7 cellular contexts compared by ENCODE assay signal in the genomic region with DNA sequence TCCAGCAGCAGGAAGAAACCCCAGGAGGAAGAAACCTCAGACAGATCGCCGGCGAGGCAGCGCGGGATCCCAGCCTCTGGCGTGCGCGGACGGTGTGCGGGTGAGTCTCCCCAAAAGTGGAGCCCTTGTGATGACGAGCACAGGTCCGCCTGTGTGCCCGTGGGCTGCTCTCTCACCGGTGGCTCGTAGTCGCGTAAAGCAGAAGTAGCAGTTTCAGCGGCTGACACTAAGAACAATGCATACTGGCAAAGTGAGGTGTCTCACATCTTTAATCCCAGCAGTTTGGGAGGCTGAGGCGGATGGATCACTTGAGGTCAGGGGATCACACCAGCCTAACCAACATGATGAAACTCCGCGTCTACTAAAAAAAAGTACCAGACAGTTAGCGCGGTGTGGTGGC.
DNase-seq lines count a peak whose midpoint lies in the region; ATAC-seq and TF ChIP-seq lines count a peak whose summit lies in the region.
"Not testable (repeated sequence)": the region's sequence is repeated elsewhere in the genome, so short reads cannot be mapped to it uniquely, and the experiment has no call there.

No MANE protein-coding gene starts in this region.

- H3K27me3 Mint-ChIP-seq in activated CD8-positive, alpha-beta T cell treated with anti-CD3 and anti-CD28 coated beads for 36 hours; activated naive CD8-positive, alpha-beta T cell; naive B cell: not testable (repeated sequence)

- not testable (repeated sequence) for ATAC-seq in activated CD8-positive, alpha-beta T cell treated with anti-CD3 and anti-CD28 coated beads for 36 hours; naive B cell (ENCODE audit: low read depth in 2 of 2); upper lobe of right lung
- ATAC-seq in heart right ventricle: peak in 1 of 8 donors; percentile 30

- H3K27ac Mint-ChIP-seq in activated CD8-positive, alpha-beta T cell treated with anti-CD3 and anti-CD28 coated beads for 36 hours; activated naive CD8-positive, alpha-beta T cell: not testable (repeated sequence)
- H3K27ac Mint-ChIP-seq in naive B cell: peak overlapping the region in 2 of 6 donors; percentile 3 to 42

- H3K4me3 ChIP-seq in GM06990 (replicated peaks; ENCODE audit: low read depth, low read length) (peak overlapping the region; percentile 30), coronary artery (peak overlapping the region; percentile 60), heart right ventricle (peak overlapping the region in 6 of 10 donors; percentile 17 to 51 (median 38)), upper lobe of right lung (peak overlapping the region; percentile 19)

- H3K4me1 Mint-ChIP-seq in activated CD8-positive, alpha-beta T cell treated with anti-CD3 and anti-CD28 coated beads for 36 hours (ENCODE audit: low read depth); activated naive CD8-positive, alpha-beta T cell (ENCODE audit: low read depth); naive B cell: not testable (repeated sequence)

- not testable (repeated sequence) for TF ChIP-seq CTCF in GM06990 (IDR thresholded peaks at IDR 0.05; ENCODE audit: insufficient read depth, low read length, poor library complexity, severe bottlenecking); activated CD8-positive, alpha-beta T cell treated with anti-CD3 and anti-CD28 coated beads for 36 hours (IDR thresholded peaks at IDR 0.05); coronary artery (IDR thresholded peaks at IDR 0.05); heart right ventricle (IDR thresholded peaks at IDR 0.05); upper lobe of right lung (IDR thresholded peaks at IDR 0.05)

- peak overlapping the region; percentile 41 for H3K4me3 Mint-ChIP-seq in activated CD8-positive, alpha-beta T cell treated with anti-CD3 and anti-CD28 coated beads for 36 hours
- peak overlapping the region; percentile 59 for H3K4me3 Mint-ChIP-seq in activated naive CD8-positive, alpha-beta T cell
- peak overlapping the region in 7 of 8 donors; percentile 37 to 91 (median 72) for H3K4me3 Mint-ChIP-seq in naive B cell

- DNase-seq in GM06990 (ENCODE audit: extremely low read depth, insufficient read length); activated CD8-positive, alpha-beta T cell treated with anti-CD3 and anti-CD28 coated beads for 36 hours; coronary artery (ENCODE audit: low spot score); heart right ventricle; naive B cell; upper lobe of right lung: not testable (repeated sequence)

- not testable (repeated sequence) for H3K9me3 ChIP-seq in heart right ventricle, upper lobe of right lung

- H3K36me3 ChIP-seq in GM06990 (ENCODE audit: control insufficient read depth, insufficient read depth, low read length); heart right ventricle; upper lobe of right lung: not testable (repeated sequence)

- intact Hi-C loops in activated CD8-positive, alpha-beta T cell treated with anti-CD3 and anti-CD28 coated beads for 36 hours (cut with micrococcal nuclease); heart right ventricle (cut with DNase I); upper lobe of right lung (cut with DNase I): not testable (repeated sequence)

- H3K4me1 ChIP-seq in heart right ventricle, upper lobe of right lung: not testable (repeated sequence)

- H3K9me3 Mint-ChIP-seq in activated CD8-positive, alpha-beta T cell treated with anti-CD3 and anti-CD28 coated beads for 36 hours; activated naive CD8-positive, alpha-beta T cell (ENCODE audit: low read depth); naive B cell: not testable (repeated sequence)

- CTCF ChIA-PET in activated CD8-positive, alpha-beta T cell treated with anti-CD3 and anti-CD28 coated beads for 36 hours (lab: Charles Lee): not testable (repeated sequence)

- 47 to 58% methylated on average over 10 to 21 of the region's 23 CpGs for WGBS in heart right ventricle, 2 donors

- POLR2A ChIA-PET in activated CD8-positive, alpha-beta T cell treated with anti-CD3 and anti-CD28 coated beads for 36 hours (lab: Charles Lee): not testable (repeated sequence)

- not testable (repeated sequence) for H3K27me3 ChIP-seq in GM06990 (replicated peaks; ENCODE audit: control insufficient read depth, insufficient read depth, low read length); heart right ventricle; upper lobe of right lung

- H3K36me3 Mint-ChIP-seq in activated CD8-positive, alpha-beta T cell treated with anti-CD3 and anti-CD28 coated beads for 36 hours (ENCODE audit: low read depth); activated naive CD8-positive, alpha-beta T cell; naive B cell: not testable (repeated sequence)

- H3K27ac ChIP-seq in coronary artery, upper lobe of right lung: not testable (repeated sequence)
- H3K27ac ChIP-seq in heart right ventricle: peak overlapping the region in 1 of 10 donors; percentile 22
